In genomic region chr4:89123418-89123817, GRCh38 we compare ENCODE assay signal across 19 cellular contexts. TPM values are rescaled to one million over a fixed set of nuclear protein-coding genes. Genes with fewer than 3 reads are reported as not detected.
DNase-seq lines count a peak whose midpoint lies in the region; ATAC-seq and TF ChIP-seq lines count a peak whose summit lies in the region.
"Had no signal": no experiment of that assay in that cellular context is flagged by ENCODE, and none has a peak within 500 bp of the region (broad histone marks: within the 10 kb centered on the region; RNA-seq: fewer than 3 reads in every experiment).

No MANE protein-coding gene starts in this region.

- H3K4me2 ChIP-seq in HCT116 (ENCODE audit: low read length) = peak overlapping the region; percentile 59
- H3K4me2 ChIP-seq: KMS-11 had no signal

- H3K4me3 ChIP-seq in HCT116 (replicated peaks in 1 of 2; ENCODE audit: low read depth in 1 of 2, low read length in 2 of 2) (no peak overlapping the region; a peak in 1 of 4 replicates), body of pancreas (no peak overlapping the region), kidney epithelial cell (ENCODE audit: low read depth, low read length) (no peak overlapping the region)
- H3K4me3 ChIP-seq: sigmoid colon had no signal

- intact Hi-C loops in HCT116 (cut with micrococcal nuclease) (no loop called here), body of pancreas (cut with DNase I) (no loop called here)

- H3K27ac ChIP-seq in HCT116 (ENCODE audit: low read depth, low read length) (peak overlapping the region; percentile 43; the same call in 1 of the 2 replicates), body of pancreas (peak overlapping the region in 1 of 4 donors; percentile 27)
- H3K27ac ChIP-seq: KMS-11, sigmoid colon had no signal

- H4K20me1 ChIP-seq in HCT116 (ENCODE audit: insufficient read depth) = no peaks in the 10 kb centered on the region

- H3K4me1 ChIP-seq in HCT116 (ENCODE audit: control insufficient read depth in 1 of 2, insufficient read depth in 2 of 2, low read length in 2 of 2) = peaks cover 28 to 47% of the 10 kb centered on the region in 2 experiments
- H3K4me1 ChIP-seq in body of pancreas = peaks cover 6% of the 10 kb centered on the region
- H3K4me1 ChIP-seq: sigmoid colon had no signal

- H3K36me3 ChIP-seq in HCT116 (ENCODE audit: control insufficient read depth in 1 of 2, insufficient read depth in 2 of 2, low read length in 2 of 2) (no peaks in the 10 kb centered on the region), body of pancreas (replicated peaks in 1 of 2; ENCODE audit: insufficient read depth in 1 of 2, low read depth in 2 of 2) (no peaks in the 10 kb centered on the region), kidney epithelial cell (ENCODE audit: control insufficient read depth, insufficient read depth, low read length) (no peaks in the 10 kb centered on the region)
- H3K36me3 ChIP-seq: sigmoid colon had no signal

- TF ChIP-seq RAD21 in HCT116 (IDR thresholded peaks at IDR 0.05; ENCODE audit: low read depth) = no peak

- no peaks in the 10 kb centered on the region for H3K9me2 ChIP-seq in HCT116 (ENCODE audit: insufficient read depth)

- no peaks in the 10 kb centered on the region for H3K79me2 ChIP-seq in HCT116 (ENCODE audit: insufficient read depth, low read length)

- RAD21 ChIA-PET in HCT116 (lab: Charles Lee; ENCODE audit: low non-redundant PET in 1 of 2, low total read pairs in 2 of 2, uncharacterized antibody in 2 of 2, unreplicated experiment in 2 of 2) = no interaction called here

- TF ChIP-seq CTCF in HCT116 (IDR thresholded peaks at IDR 0.05 in 2 of 3, conservative IDR thresholded peaks at IDR 0.05 in 1 of 3; ENCODE audit: borderline replicate concordance in 1 of 3, insufficient read depth in 1 of 3, low read depth in 2 of 3, low read length in 2 of 3) (no peak), body of pancreas (IDR thresholded peaks at IDR 0.05) (no peak), kidney epithelial cell (IDR thresholded peaks at IDR 0.05; ENCODE audit: insufficient read depth, low read length, poor library complexity, severe bottlenecking) (no peak)

- H3K27me3 ChIP-seq in HCT116 (ENCODE audit: insufficient read depth, low read length) (no peaks in the 10 kb centered on the region), body of pancreas (no peaks in the 10 kb centered on the region), kidney epithelial cell (ENCODE audit: control insufficient read depth, insufficient read depth, low read length) (no peaks in the 10 kb centered on the region)
- H3K27me3 ChIP-seq: sigmoid colon had no signal

- ATAC-seq in HCT116 (peak; percentile 40), body of pancreas (peak; percentile 76), HG03139 (IDR thresholded peaks at IDR 0.05; ENCODE audit: unreplicated experiment) (no peak), HG02759 (IDR thresholded peaks at IDR 0.05; ENCODE audit: unreplicated experiment) (no peak)
- ATAC-seq: activated CD8-positive, alpha-beta memory T cell treated with anti-CD3 and anti-CD28 coated beads, Interleukin-2, amount 10 ng/mL, durations not matched to agents 7 days and 5 days; activated naive CD4-positive, alpha-beta T cell treated with anti-CD3 and anti-CD28 coated beads, Interleukin-2, amount 50 U/mL, for 72 hours; Right ventricle myocardium inferior; stimulated activated naive CD8-positive, alpha-beta T cell treated with anti-CD3 and anti-CD28 coated beads, Interleukin-15, Interleukin-2, amounts not matched to agents 100 U/mL and 50 U/mL, for 24 hours had no signal

- WGBS in body of pancreas, 2 donors = 83 to 84% methylated on average over 6 of the region's 6 CpGs

- no peak for DNase-seq in HCT116 (ENCODE audit: low read depth, low spot score)
- DNase-seq in body of pancreas = no peak
- DNase-seq in kidney epithelial cell (ENCODE audit: low read depth) = peak; percentile 56
- DNase-seq in renal cortical epithelial cell (ENCODE audit: low read depth) = peak; percentile 94
- no peak for DNase-seq in stimulated activated CD4-positive, alpha-beta T cell treated with anti-CD3 and anti-CD28 coated beads, Interleukin-12 subunit alpha, Interleukin-12 subunit beta, amount 100 ng/mL, for 4 hours
- DNase-seq in RPMI8226 = no peak
- DNase-seq: activated CD8-positive, alpha-beta memory T cell treated with anti-CD3 and anti-CD28 coated beads, Interleukin-2, amount 10 ng/mL, durations not matched to agents 7 days and 5 days; cerebellar nuclear complex; DMS79 treated with DMSO at 0.1 percent for 48 hours; naive B cell; NCI-H146; NCI-H82; sigmoid colon; stimulated activated naive CD8-positive, alpha-beta T cell treated with anti-CD3 and anti-CD28 coated beads, Interleukin-15, Interleukin-2, amounts not matched to agents 100 U/mL and 50 U/mL, for 24 hours had no signal

- H3K9me3 ChIP-seq in HCT116 (ENCODE audit: control insufficient read depth in 1 of 2, insufficient read depth in 1 of 2, low read depth in 1 of 2, low read length in 2 of 2) (no peaks in the 10 kb centered on the region), body of pancreas (no peaks in the 10 kb centered on the region)
- H3K9me3 ChIP-seq: sigmoid colon had no signal

- BruUV-seq in HCT116 (replicated peaks; lab: Mats Ljungman, UMichigan) = no TSS peak

- POLR2A ChIA-PET in HCT116 (lab: Charles Lee) = no interaction called here

- H3K9ac ChIP-seq in HCT116 (ENCODE audit: low read length) = no peak overlapping the region
- H3K9ac ChIP-seq: KMS-11 had no signal

- no peak for TF ChIP-seq POLR2A in HCT116 (IDR thresholded peaks at IDR 0.05; ENCODE audit: borderline replicate concordance, extremely low read depth, insufficient read depth, insufficient read length)
- TF ChIP-seq POLR2A in body of pancreas (IDR thresholded peaks at IDR 0.05) = no peak

- H2AFZ ChIP-seq in HCT116 (ENCODE audit: low read depth, low read length, poor library complexity, severe bottlenecking) = peak overlapping the region; percentile 1

- CTCF ChIA-PET in HCT116 (lab: Charles Lee) = interaction anchor here (1.8 kb wide), 1 partner anchor 103 kb away, joined by 5 read pairs; no protein-coding TSS in a partner anchor

TF ChIP-seq in HCT116, 20 proteins besides CTCF, POLR2A, EP300 and RAD21:
- TF ChIP-seq FOSL1 (IDR thresholded peaks at IDR 0.05; ENCODE audit: low read depth) (peak; percentile 43; the same call in 1 of the 2 replicates), ATF3 (IDR thresholded peaks at IDR 0.05) (no peak), TCF7L2 (IDR thresholded peaks at IDR 0.05; ENCODE audit: borderline replicate concordance, extremely low read depth, insufficient read depth, insufficient read length) (no peak), SIN3A (IDR thresholded peaks at IDR 0.05; ENCODE audit: low read depth) (no peak), JUND (IDR thresholded peaks at IDR 0.05) (peak; percentile 38), EZH2phosphoT487 (IDR thresholded peaks at IDR 0.05; ENCODE audit: borderline replicate concordance) (no peak), CEBPB (IDR thresholded peaks at IDR 0.05; ENCODE audit: low read depth) (no peak; the same call in 1 of the 2 replicates), MAX (IDR thresholded peaks at IDR 0.05) (no peak), ZBTB33 (IDR thresholded peaks at IDR 0.05; ENCODE audit: extremely low read depth, insufficient replicate concordance, low read length) (no peak)

RNA-seq across cellular contexts. Expression of gene TIGD2, which starts 12.1 kb away (rescaled TPM):
- total RNA-seq in HCT116 (2021; ENCODE audit: unreplicated experiment) (10.3 TPM), body of pancreas (1 to 10 TPM in 1 of 2 donors, under 1 TPM in 1; 0.99 to 3.6 TPM), kidney epithelial cell (6.2 and 7.6 TPM in 2 replicates), renal cortical epithelial cell (4.5 and 11.1 TPM in 2 replicates)
- polyA plus RNA-seq in HCT116 (2012) = 3.7 and 6.1 TPM in 2 replicates

Comparison
In these comparisons a context has a peak if more than half of its experiments do, and no peak if none do; other contexts are left out.
1. ATAC-seq: peak in HCT116 (single experiment) and body of pancreas (single experiment); none in HG03139 (single experiment) and HG02759 (single experiment).
2. DNase-seq: peak in kidney epithelial cell (single experiment) and renal cortical epithelial cell (single experiment); none in HCT116 (single experiment), body of pancreas (0 of 4), stimulated activated CD4-positive, alpha-beta T cell treated with anti-CD3 and anti-CD28 coated beads, Interleukin-12 subunit alpha, Interleukin-12 subunit beta, amount 100 ng/mL, for 4 hours (single experiment) and RPMI8226 (single experiment).